ENCODE assay signal across 11 cellular contexts in the genomic region with DNA sequence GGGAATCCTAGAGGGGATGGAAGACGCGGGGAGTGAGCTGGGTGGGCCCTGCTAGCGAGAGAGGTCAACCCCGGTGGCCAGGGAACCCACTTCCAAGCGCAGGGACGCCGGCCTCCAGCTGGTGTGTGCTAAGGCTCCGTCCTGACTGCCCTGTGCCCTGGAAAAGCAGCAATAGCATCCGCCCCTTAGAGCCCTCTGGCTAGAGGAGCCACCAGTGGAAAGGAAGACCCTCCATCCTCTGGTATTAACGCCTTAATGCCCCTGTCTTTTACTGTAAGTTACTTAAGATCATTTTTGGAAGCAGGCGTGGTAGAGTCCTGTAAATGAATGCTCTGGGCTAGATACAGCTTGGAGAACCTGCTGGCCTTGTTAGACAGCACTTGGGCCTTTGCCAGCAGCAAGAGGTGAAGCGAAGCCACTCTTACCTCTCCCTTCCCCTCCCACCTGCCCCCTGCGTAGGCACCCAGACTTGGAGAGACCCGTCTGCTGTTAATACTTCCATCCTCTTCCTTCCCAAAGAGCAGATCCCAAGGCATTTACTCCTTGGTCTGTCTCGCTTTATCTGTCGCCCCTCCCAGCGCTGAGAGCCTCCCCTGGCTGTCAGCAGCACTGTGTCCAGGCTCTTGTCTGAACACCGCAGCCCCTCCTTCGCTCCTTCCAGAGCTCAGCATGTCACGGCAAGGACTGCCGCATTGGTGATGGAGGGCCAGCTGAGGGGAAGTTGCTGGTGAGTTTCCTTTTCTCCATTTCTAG. TPM values are rescaled to one million over a fixed set of nuclear protein-coding genes. Genes with fewer than 3 reads are reported as not detected.
DNase-seq lines count a peak whose midpoint lies in the region; ATAC-seq and TF ChIP-seq lines count a peak whose summit lies in the region.
"Had no signal": no experiment of that assay in that cellular context is flagged by ENCODE, and none has a peak within 500 bp of the region (broad histone marks: within the 10 kb centered on the region; RNA-seq: fewer than 3 reads in every experiment).

No MANE protein-coding gene starts in this region.

- intact Hi-C loops in breast epithelium (cut with DNase I; ENCODE audit: low total_unique reads): no loop called here

- H3K4me2 ChIP-seq in BLaER1 treated with 17β-estradiol and CSF1 and Interleukin-3, amounts not matched to agents 10 nM and 100 nM: peak overlapping the region in 8 of 11 experiments; percentile 4 to 36 (median 13); a peak in 8 of 22 replicates

- H3K9me3 Mint-ChIP-seq in naive thymus-derived CD8-positive, alpha-beta T cell: no peaks in the 10 kb centered on the region

- H3K27me3 Mint-ChIP-seq in naive thymus-derived CD8-positive, alpha-beta T cell: no peaks in the 10 kb centered on the region

- H3K4me3 ChIP-seq in BLaER1 treated with 17β-estradiol and CSF1 and Interleukin-3, amounts not matched to agents 10 nM and 100 nM: no peak overlapping the region
- H3K4me3 ChIP-seq in H7 (ENCODE audit: insufficient read depth, low read depth, low read length) (no peak overlapping the region), breast epithelium (peak overlapping the region in 1 of 3 donors; percentile 6), SJCRH30 (no peak overlapping the region)

- H3K27me3 ChIP-seq in BLaER1 treated with 17β-estradiol and CSF1 and Interleukin-3, amounts not matched to agents 10 nM and 100 nM: no peaks in the 10 kb centered on the region
- H3K27me3 ChIP-seq in H7 (ENCODE audit: control insufficient read depth, insufficient read depth, low read length) (no peaks in the 10 kb centered on the region), breast epithelium (no peaks in the 10 kb centered on the region), SJCRH30 (no peaks in the 10 kb centered on the region)

- TF ChIP-seq CTCF in breast epithelium (IDR thresholded peaks at IDR 0.05): no peak

- H3K27ac Mint-ChIP-seq in naive thymus-derived CD8-positive, alpha-beta T cell: peak overlapping the region in 9 of 10 donors; percentile 38 to 90 (median 80)

- H3K36me3 Mint-ChIP-seq in naive thymus-derived CD8-positive, alpha-beta T cell: peaks cover 0 to 26% (median 0%) of the 10 kb centered on the region in 3 donors

- POLR2A ChIA-PET in naive thymus-derived CD8-positive, alpha-beta T cell (lab: Charles Lee): interaction anchor here (2.2 kb wide), 2 partner anchors 11 to 31 kb away, joined by 5 to 6 read pairs; no protein-coding TSS in a partner anchor

- H3K36me3 ChIP-seq in BLaER1 treated with 17β-estradiol and CSF1 and Interleukin-3, amounts not matched to agents 10 nM and 100 nM: peaks cover 37 to 57% (median 49%) of the 10 kb centered on the region in 11 experiments
- H3K36me3 ChIP-seq in H7 (replicated peaks; ENCODE audit: control insufficient read depth, insufficient read depth, low read length): peaks cover 14% of the 10 kb centered on the region
- peaks cover 9% of the 10 kb centered on the region for H3K36me3 ChIP-seq in breast epithelium
- H3K36me3 ChIP-seq in SJCRH30: peaks cover 42% of the 10 kb centered on the region

- H3K9ac ChIP-seq in BLaER1 treated with 17β-estradiol and CSF1 and Interleukin-3, amounts not matched to agents 10 nM and 100 nM: peak overlapping the region in 7 of 11 experiments; percentile 24 to 61 (median 39); a peak in 10 of 22 replicates

- TF ChIP-seq POLR2A in breast epithelium (IDR thresholded peaks at IDR 0.05): no peak

- peak overlapping the region in 7 of 10 donors; percentile 11 to 50 (median 40) for H3K4me3 Mint-ChIP-seq in naive thymus-derived CD8-positive, alpha-beta T cell

- H4K20me1 ChIP-seq in BLaER1 treated with 17β-estradiol and CSF1 and Interleukin-3, amounts not matched to agents 10 nM and 100 nM: peaks cover 46 to 62% (median 55%) of the 10 kb centered on the region in 11 experiments; a peak in 20 of 22 replicates

- H3K9me3 ChIP-seq in BLaER1 treated with 17β-estradiol and CSF1 and Interleukin-3, amounts not matched to agents 10 nM and 100 nM (replicated peaks in 1 of 11): no peaks in the 10 kb centered on the region
- no peaks in the 10 kb centered on the region for H3K9me3 ChIP-seq in breast epithelium
- no peaks in the 10 kb centered on the region for H3K9me3 ChIP-seq in SJCRH30 (replicated peaks)

- H3K4me1 Mint-ChIP-seq in naive thymus-derived CD8-positive, alpha-beta T cell: peaks cover 31 to 78% (median 69%) of the 10 kb centered on the region in 4 donors

- DNase-seq in H7: peak; percentile 53
- DNase-seq in breast epithelium (ENCODE audit: low spot score in 2 of 2): peak; percentile 48 to 73
- DNase-seq in naive thymus-derived CD8-positive, alpha-beta T cell: no peak
- DNase-seq in NCI-H1092 (lab: John Stamatoyannopoulos, UW): no peak
- DNase-seq in CD1c-positive myeloid dendritic cell (ENCODE audit: extremely low spot score): no peak
- no peak for DNase-seq in SJCRH30
- DNase-seq: DMS 273 treated with DMSO at 0.1 percent for 48 hours; effector CD4-positive, alpha-beta T cell had no signal

- ATAC-seq in naive thymus-derived CD8-positive, alpha-beta T cell: no peak
- no peak for ATAC-seq in HG02763 (IDR thresholded peaks at IDR 0.05; ENCODE audit: unreplicated experiment)

- peaks cover 53 to 81% (median 68%) of the 10 kb centered on the region in 10 experiments for H3K4me1 ChIP-seq in BLaER1 treated with 17β-estradiol and CSF1 and Interleukin-3, amounts not matched to agents 10 nM and 100 nM
- peaks cover 8 to 21% of the 10 kb centered on the region in 2 donors for H3K4me1 ChIP-seq in breast epithelium
- H3K4me1 ChIP-seq in SJCRH30: peaks cover 22% of the 10 kb centered on the region

- H3K27ac ChIP-seq in BLaER1 treated with 17β-estradiol and CSF1 and Interleukin-3, amounts not matched to agents 10 nM and 100 nM: peak overlapping the region in 3 of 11 experiments; percentile 3 to 31 (median 8); a peak in 2 of 22 replicates
- H3K27ac ChIP-seq in breast epithelium (peak overlapping the region; percentile 72 to 82), SJCRH30 (no peak overlapping the region)

RNA-seq across cellular contexts. Expression of gene REPIN1, which starts 4.6 kb away (rescaled TPM):
- total RNA-seq in H7 (2014; rRNA removed; shearing (Covaris generic)): 149 and 155 TPM in 2 replicates
- total RNA-seq in breast epithelium: 10 to 100 TPM; 43.7 to 70.8 (median 68.2) TPM
- total RNA-seq in naive thymus-derived CD8-positive, alpha-beta T cell: 100 to 1,000 TPM; 104 to 108 TPM
- polyA plus RNA-seq in naive thymus-derived CD8-positive, alpha-beta T cell: 10 to 100 TPM; 39.8 to 73.0 (median 49.8) TPM
- 174 and 183 TPM in 2 replicates for total RNA-seq in SJCRH30 (2014; rRNA removed; shearing (Covaris generic))

RNA-seq across cellular contexts. Expression of gene ZNF775, which starts 5.9 kb away (rescaled TPM):
- 44.2 and 56.7 TPM in 2 replicates for total RNA-seq in H7 (2014; rRNA removed; shearing (Covaris generic))
- total RNA-seq in breast epithelium: 1 to 10 TPM; 1.9 to 5.7 (median 4.6) TPM
- 1 to 10 TPM; 5.6 to 5.9 TPM for total RNA-seq in naive thymus-derived CD8-positive, alpha-beta T cell
- 1 to 10 TPM; 1.5 to 7.6 (median 3.1) TPM for polyA plus RNA-seq in naive thymus-derived CD8-positive, alpha-beta T cell
- 8.1 and 9.5 TPM in 2 replicates for total RNA-seq in SJCRH30 (2014; rRNA removed; shearing (Covaris generic))

RNA-seq across cellular contexts. Expression of gene RARRES2, which starts 31.8 kb away (rescaled TPM):
- total RNA-seq in H7 (2014; rRNA removed; shearing (Covaris generic)): 198 and 223 TPM in 2 replicates
- total RNA-seq in breast epithelium: 100 to 1,000 TPM; 156 to 297 (median 267) TPM
- total RNA-seq in naive thymus-derived CD8-positive, alpha-beta T cell: under 1 TPM in 1 of 2 experiments, not detected in 1; 0.29 TPM
- polyA plus RNA-seq in naive thymus-derived CD8-positive, alpha-beta T cell: not detected
- total RNA-seq in SJCRH30 (2014; rRNA removed; shearing (Covaris generic)): 68.1 and 89.7 TPM in 2 replicates
- total RNA-seq: activated CD8-positive, alpha-beta memory T cell treated with anti-CD3 and anti-CD28 coated beads for 36 hours had no signal

RNA-seq across cellular contexts. Expression of gene ACTR3C, which starts 49.9 kb away (rescaled TPM):
- 0.73 and 3.2 TPM in 2 replicates for total RNA-seq in H7 (2014; rRNA removed; shearing (Covaris generic))
- total RNA-seq in breast epithelium: 10 to 100 TPM in 2 of 3 donors, 1 to 10 TPM in 1; 5.0 to 54.0 (median 30.2) TPM
- total RNA-seq in naive thymus-derived CD8-positive, alpha-beta T cell: 10 to 100 TPM in 1 of 2 experiments, 1 to 10 TPM in 1; 9.8 to 12.8 TPM
- polyA plus RNA-seq in naive thymus-derived CD8-positive, alpha-beta T cell: 1 to 10 TPM; 2.1 to 4.6 (median 3.5) TPM
- 1.7 and 4.6 TPM in 2 replicates for total RNA-seq in SJCRH30 (2014; rRNA removed; shearing (Covaris generic))

RNA-seq across cellular contexts. Expression of gene LRRC61, which starts 50.1 kb away (rescaled TPM):
- 38.3 and 39.4 TPM in 2 replicates for total RNA-seq in H7 (2014; rRNA removed; shearing (Covaris generic))
- 10 to 100 TPM in 2 of 3 donors, 1 to 10 TPM in 1; 8.0 to 23.4 (median 15.4) TPM for total RNA-seq in breast epithelium
- total RNA-seq in naive thymus-derived CD8-positive, alpha-beta T cell: 10 to 100 TPM; 13.8 to 16.0 TPM
- polyA plus RNA-seq in naive thymus-derived CD8-positive, alpha-beta T cell: 10 to 100 TPM; 17.8 to 34.3 (median 33.5) TPM
- total RNA-seq in SJCRH30 (2014; rRNA removed; shearing (Covaris generic)): not detected in 2 replicates

Comparison
In these comparisons a context has a peak if more than half of its experiments do, and no peak if none do; other contexts are left out.
1. DNase-seq: peak in H7 (single experiment) and breast epithelium (2 of 2); none in naive thymus-derived CD8-positive, alpha-beta T cell (0 of 10), NCI-H1092 (single experiment), CD1c-positive myeloid dendritic cell (single experiment) and SJCRH30 (0 of 2).
2. RNA of gene RARRES2, which starts 31.8 kb away (total RNA-seq): 156 to 297 TPM in breast epithelium, 198 to 223 TPM in H7 and 68.1 to 89.7 TPM in SJCRH30; 0.29 TPM in naive thymus-derived CD8-positive, alpha-beta T cell; every median in the first group is over 10 times any median in the second.